9 cellular contexts compared by ENCODE assay signal in genomic region chr4:108849611-108850406, GRCh38.
DNase-seq lines count a peak whose midpoint lies in the region; ATAC-seq and TF ChIP-seq lines count a peak whose summit lies in the region.
"Had no signal": no experiment of that assay in that cellular context is flagged by ENCODE, and none has a peak within 500 bp of the region (broad histone marks: within the 10 kb centered on the region; RNA-seq: fewer than 3 reads in every experiment).

No MANE protein-coding gene starts in this region.

- no peak overlapping the region for H3K23ac ChIP-seq in trophoblast cell (ENCODE audit: low read length)

- H2BK12ac ChIP-seq in trophoblast cell (ENCODE audit: low read length): no peak overlapping the region

- no peaks in the 10 kb centered on the region for H3K79me2 ChIP-seq in trophoblast cell (ENCODE audit: control insufficient read depth, insufficient read depth, low read length, poor library complexity)

- WGBS in trophoblast cell (ENCODE audit: extremely low coverage, insufficient coverage, insufficient read length): no CpG with 5 or more reads among the region's 3 CpGs

- H2AFZ ChIP-seq in trophoblast cell (ENCODE audit: insufficient read depth, low read length, poor library complexity): no peak overlapping the region

- TF ChIP-seq CTCF in fibroblast of villous mesenchyme (IDR thresholded peaks at IDR 0.05; ENCODE audit: insufficient read depth, low read depth, low read length) (no peak), coronary artery (IDR thresholded peaks at IDR 0.05) (no peak)

- H3K14ac ChIP-seq in trophoblast cell (ENCODE audit: low read length): no peak overlapping the region

- H4K12ac ChIP-seq in trophoblast cell (ENCODE audit: low read depth, low read length): no peak overlapping the region

- DNase-seq in NCI-H226: peak; percentile 19
- DNase-seq in fibroblast of villous mesenchyme (ENCODE audit: low read depth): peak; percentile 71
- DNase-seq in DMS 273 (lab: John Stamatoyannopoulos, UW; ENCODE audit: unreplicated experiment): no peak
- no peak for DNase-seq in trophoblast cell
- DNase-seq in nucleus accumbens (lab: John Stamatoyannopoulos, UW): no peak
- no peak for DNase-seq in coronary artery (ENCODE audit: low spot score)

- H3K27me3 ChIP-seq in trophoblast cell (ENCODE audit: insufficient read depth, low read length): no peaks in the 10 kb centered on the region

- H3K36me3 ChIP-seq in trophoblast cell (ENCODE audit: control insufficient read depth in 1 of 2, insufficient read depth in 2 of 2, low read length in 2 of 2): no peaks in the 10 kb centered on the region

- H2BK5ac ChIP-seq in trophoblast cell (ENCODE audit: low read depth, low read length, poor library complexity): no peak overlapping the region

- no peaks in the 10 kb centered on the region for H3K9me3 ChIP-seq in trophoblast cell (ENCODE audit: insufficient read depth, low read depth, low read length)
- H3K9me3 ChIP-seq: mucosa of descending colon had no signal

- no peak overlapping the region for H4K91ac ChIP-seq in trophoblast cell (ENCODE audit: low read depth, low read length)

- no peak overlapping the region for H3K4me3 ChIP-seq in fibroblast of villous mesenchyme (ENCODE audit: low read depth, low read length)
- H3K4me3 ChIP-seq in trophoblast cell (ENCODE audit: low read depth, low read length): no peak overlapping the region
- H3K4me3 ChIP-seq in coronary artery: no peak overlapping the region
- H3K4me3 ChIP-seq: mucosa of descending colon had no signal

- H3K4ac ChIP-seq in trophoblast cell (ENCODE audit: low read depth, low read length): no peak overlapping the region

- no peak overlapping the region for H3K4me2 ChIP-seq in trophoblast cell (ENCODE audit: low read length)

- H3K18ac ChIP-seq in trophoblast cell (ENCODE audit: low read length): no peak overlapping the region

- H4K8ac ChIP-seq in trophoblast cell (ENCODE audit: low read depth, low read length): no peak overlapping the region

- no peaks in the 10 kb centered on the region for H3K79me1 ChIP-seq in trophoblast cell (ENCODE audit: low read length)

- H3K4me1 ChIP-seq in trophoblast cell (ENCODE audit: control insufficient read depth in 1 of 2, insufficient read depth in 2 of 2, low read length in 2 of 2): no peaks in the 10 kb centered on the region

- no peak overlapping the region for H3K9ac ChIP-seq in trophoblast cell (ENCODE audit: low read length)

- no peak overlapping the region for H2BK120ac ChIP-seq in trophoblast cell (ENCODE audit: insufficient read depth, low read length, poor library complexity)

- no peak overlapping the region for H2AK5ac ChIP-seq in trophoblast cell (ENCODE audit: low read length)

- peak; percentile 89 for ATAC-seq in GM18867 (IDR thresholded peaks at IDR 0.05; ENCODE audit: unreplicated experiment)
- peak; percentile 98 for ATAC-seq in HG02610 (IDR thresholded peaks at IDR 0.05; ENCODE audit: unreplicated experiment)
- ATAC-seq: mucosa of descending colon had no signal

- no peak overlapping the region for H3K27ac ChIP-seq in trophoblast cell (ENCODE audit: low read depth, low read length)
- no peak overlapping the region for H3K27ac ChIP-seq in coronary artery

Comparison
In these comparisons a context has a peak if more than half of its experiments do, and no peak if none do; other contexts are left out.
1. DNase-seq: peak in NCI-H226 (single experiment) and fibroblast of villous mesenchyme (single experiment); none in DMS 273 (single experiment), trophoblast cell (0 of 2), nucleus accumbens (0 of 56) and coronary artery (single experiment).